8 cellular contexts compared by ENCODE assay signal in the genomic region with DNA sequence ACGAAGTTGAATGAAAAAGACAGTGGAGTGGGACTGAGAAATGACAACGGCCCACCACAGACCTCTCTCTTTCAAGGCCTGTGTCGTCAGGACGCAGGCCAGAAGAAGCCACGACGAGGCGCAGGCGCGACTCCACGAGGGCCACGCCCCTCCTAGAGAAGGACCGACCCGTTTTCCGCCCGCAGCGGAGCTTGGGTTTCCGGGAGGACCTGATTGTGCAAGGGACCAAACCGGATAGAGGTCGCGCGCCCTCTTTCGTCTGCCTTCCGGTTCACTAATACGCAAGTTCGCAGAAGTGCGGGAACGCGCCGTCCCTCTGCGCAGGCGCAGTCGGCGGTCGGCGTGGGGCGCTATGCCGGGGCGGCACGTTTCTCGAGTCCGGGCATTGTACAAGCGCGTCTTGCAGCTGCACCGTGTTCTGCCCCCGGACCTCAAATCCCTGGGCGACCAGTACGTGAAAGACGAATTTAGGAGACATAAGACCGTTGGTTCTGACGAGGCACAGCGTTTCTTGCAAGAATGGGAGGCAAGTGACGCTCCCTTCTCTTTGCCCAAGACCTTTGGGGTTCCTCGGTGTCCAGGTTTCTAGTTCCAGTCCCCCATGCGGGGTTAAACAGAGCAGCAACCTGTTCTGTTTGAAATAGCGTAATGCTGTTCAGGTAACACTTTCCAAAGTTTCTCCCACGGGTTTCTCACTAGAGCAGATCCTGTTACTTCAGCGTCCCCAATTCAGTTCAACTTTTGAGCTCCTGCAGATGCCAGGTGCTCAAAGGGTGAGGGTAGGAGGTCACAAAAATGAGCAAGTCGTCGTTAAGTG. TPM values are rescaled to one million over a fixed set of nuclear protein-coding genes. Genes with fewer than 3 reads are reported as not detected.
DNase-seq lines count a peak whose midpoint lies in the region; ATAC-seq, FAIRE-seq and TF ChIP-seq lines count a peak whose summit lies in the region.

Gene SDHAF3, plus strand, starts transcription at position 327 of the 817 bp plus-strand sequence. Its CDS starts 26 bp downstream, at position 353.

- H3K27ac Mint-ChIP-seq in activated naive CD8-positive, alpha-beta T cell treated with anti-CD3 and anti-CD28 coated beads, Interleukin-2, amount 10 ng/mL, durations not matched to agents 7 days and 5 days: peak within 1 kb of the TSS; percentile 93

- peaks cover 5 to 16% (median 9%) of the 10 kb centered on the region in 3 donors for H3K4me1 ChIP-seq in pancreas
- H3K4me1 ChIP-seq in tibial nerve: peaks cover 0 to 22% (median 15%) of the 10 kb centered on the region in 4 donors

- H3K27me3 ChIP-seq in SU-DHL-6 (ENCODE audit: low read length) (no peaks in the 10 kb centered on the region), pancreas (no peaks in the 10 kb centered on the region), tibial nerve (no peaks in the 10 kb centered on the region)

- no peaks in the 10 kb centered on the region for H3K9me2 ChIP-seq in SU-DHL-6 (replicated peaks; ENCODE audit: insufficient read depth, low read length)

- H3F3A ChIP-seq in SU-DHL-6 (ENCODE audit: insufficient read depth): peaks cover 38% of the 10 kb centered on the region

- peak within 1 kb of the TSS; percentile 88 for H3K9ac ChIP-seq in SU-DHL-6 (ENCODE audit: low read length)

- peak; percentile 95 for DNase-seq in NCI-H128 (lab: John Stamatoyannopoulos, UW; ENCODE audit: unreplicated experiment)
- DNase-seq in activated naive CD8-positive, alpha-beta T cell treated with anti-CD3 and anti-CD28 coated beads, Interleukin-2, amount 10 ng/mL, durations not matched to agents 7 days and 5 days: peak; percentile 98
- peak; percentile 98 for DNase-seq in Right ventricle myocardium inferior (ENCODE audit: missing footprints)
- DNase-seq in pancreas: peak; percentile 96 to 100 (median 98)
- peak; percentile 91 to 92 for DNase-seq in tibial nerve (ENCODE audit: low spot score in 2 of 2)

- H3K4me3 Mint-ChIP-seq in activated naive CD8-positive, alpha-beta T cell treated with anti-CD3 and anti-CD28 coated beads, Interleukin-2, amount 10 ng/mL, durations not matched to agents 7 days and 5 days: peak within 1 kb of the TSS; percentile 92

- peaks cover 8% of the 10 kb centered on the region; the same call in 1 of the 2 replicates for H3K36me3 ChIP-seq in SU-DHL-6 (ENCODE audit: low read length)
- H3K36me3 ChIP-seq in pancreas: no peaks in the 10 kb centered on the region
- H3K36me3 ChIP-seq in tibial nerve: no peaks in the 10 kb centered on the region

- H4K20me1 ChIP-seq in SU-DHL-6 (ENCODE audit: low read depth, low read length): no peaks in the 10 kb centered on the region

- H3K4me2 ChIP-seq in SU-DHL-6 (ENCODE audit: low read depth, low read length, poor library complexity, severe bottlenecking): peak within 1 kb of the TSS; percentile 97

- H3K9me3 ChIP-seq in SU-DHL-6 (ENCODE audit: insufficient read depth, low read length) (peaks cover 7% of the 10 kb centered on the region; the same call in 1 of the 2 replicates), pancreas (no peaks in the 10 kb centered on the region), tibial nerve (no peaks in the 10 kb centered on the region)

- POLR2A ChIA-PET in activated naive CD8-positive, alpha-beta T cell treated with anti-CD3 and anti-CD28 coated beads, Interleukin-2, amount 10 ng/mL, durations not matched to agents 7 days and 5 days (lab: Charles Lee): interaction anchor here (1.0 to 2.0 kb wide), 3 partner anchors 17 to 1085 kb away, joined by 3 to 8 read pairs (median 4); partner anchors contain the start of gene ASNS

- H3K27me3 Mint-ChIP-seq in activated naive CD8-positive, alpha-beta T cell treated with anti-CD3 and anti-CD28 coated beads, Interleukin-2, amount 10 ng/mL, durations not matched to agents 7 days and 5 days: no peaks in the 10 kb centered on the region

- H2AFZ ChIP-seq in SU-DHL-6 (ENCODE audit: low read depth, low read length, severe bottlenecking): peak within 1 kb of the TSS; percentile 83

- peaks cover 26% of the 10 kb centered on the region for H3K4me1 Mint-ChIP-seq in activated naive CD8-positive, alpha-beta T cell treated with anti-CD3 and anti-CD28 coated beads, Interleukin-2, amount 10 ng/mL, durations not matched to agents 7 days and 5 days

- intact Hi-C loops in Right ventricle myocardium inferior (cut with DNase I) (no loop called here), pancreas (cut with DNase I) (no loop called here)

- FAIRE-seq in pancreas (lab: Jason Lieb, UNC): peak; percentile 13

- peaks cover 19% of the 10 kb centered on the region for H3K36me3 Mint-ChIP-seq in activated naive CD8-positive, alpha-beta T cell treated with anti-CD3 and anti-CD28 coated beads, Interleukin-2, amount 10 ng/mL, durations not matched to agents 7 days and 5 days

- H3K27ac ChIP-seq in SU-DHL-6 (ENCODE audit: low read depth, low read length) (peak within 1 kb of the TSS; percentile 77), pancreas (peak within 1 kb of the TSS; percentile 25 to 85 (median 64)), tibial nerve (peak within 1 kb of the TSS; percentile 2 to 86 (median 72))

- peak; percentile 90 to 95 for TF ChIP-seq EP300 in tibial nerve (IDR thresholded peaks at IDR 0.05)

- ATAC-seq in HG02678 (IDR thresholded peaks at IDR 0.05; ENCODE audit: unreplicated experiment): peak; percentile 92
- peak; percentile 93 for ATAC-seq in activated naive CD8-positive, alpha-beta T cell treated with anti-CD3 and anti-CD28 coated beads, Interleukin-2, amount 10 ng/mL, durations not matched to agents 7 days and 5 days (ENCODE audit: low read depth)
- ATAC-seq in Right ventricle myocardium inferior: peak; percentile 100
- peak; percentile 98 to 100 (median 100) for ATAC-seq in pancreas

- H3K79me2 ChIP-seq in SU-DHL-6 (ENCODE audit: insufficient read depth, low read length): peaks cover 49% of the 10 kb centered on the region

- TF ChIP-seq POLR2A in tibial nerve (IDR thresholded peaks at IDR 0.05): peak; percentile 38 to 64

- WGBS in pancreas, 2 donors: 0 to 1% methylated on average over 59 of the region's 59 CpGs
- 2% methylated on average over 40 to 42 of the region's 59 CpGs for WGBS in tibial nerve, 2 donors

- H3K9me3 Mint-ChIP-seq in activated naive CD8-positive, alpha-beta T cell treated with anti-CD3 and anti-CD28 coated beads, Interleukin-2, amount 10 ng/mL, durations not matched to agents 7 days and 5 days: no peaks in the 10 kb centered on the region

- 0 out of 3 replicates have a peak, but pooled peaks have one; percentile 14 for TF ChIP-seq CTCF in GM12872 (IDR thresholded peaks at IDR 0.05; ENCODE audit: insufficient read depth, low read depth, low read length)
- no peak for TF ChIP-seq CTCF in SU-DHL-6 (IDR thresholded peaks at IDR 0.05; ENCODE audit: insufficient read depth, low read length, poor library complexity, severe bottlenecking)
- TF ChIP-seq CTCF in pancreas (IDR thresholded peaks at IDR 0.05): no peak
- TF ChIP-seq CTCF in tibial nerve (IDR thresholded peaks at IDR 0.05): peak in 3 of 5 experiments; percentile 9 to 39 (median 28)

- H3K4me3 ChIP-seq in SU-DHL-6 (ENCODE audit: insufficient read depth, low read length, poor library complexity, severe bottlenecking) (peak within 1 kb of the TSS; percentile 95), pancreas (peak within 1 kb of the TSS; percentile 40 to 78 (median 57)), tibial nerve (peak within 1 kb of the TSS; percentile 42 to 80 (median 68))

RNA-seq across cellular contexts. Expression of gene SDHAF3, which starts in this region (rescaled TPM):
- 10 to 100 TPM; 20.8 to 22.3 TPM for total RNA-seq in activated naive CD8-positive, alpha-beta T cell treated with anti-CD3 and anti-CD28 coated beads, Interleukin-2, amount 10 ng/mL, durations not matched to agents 7 days and 5 days
- 24.6 TPM for total RNA-seq in Right ventricle myocardium inferior
- 1 to 10 TPM; 6.0 to 8.6 (median 7.0) TPM for total RNA-seq in pancreas
- polyA plus RNA-seq in pancreas: 1 to 10 TPM; 3.4 to 6.0 TPM
- 10 to 100 TPM in 3 of 4 donors, 1 to 10 TPM in 1; 9.6 to 16.7 (median 14.4) TPM for total RNA-seq in tibial nerve

Comparison
In these comparisons a context has a peak if more than half of its experiments do, and no peak if none do; other contexts are left out.
1. Peak in every context shown above with its lines: DNase-seq, ATAC-seq, H3K4me3 ChIP-seq and H3K27ac ChIP-seq.
2. CTCF ChIP-seq: peak in GM12872 (single experiment) and tibial nerve (3 of 5); none in SU-DHL-6 (single experiment) and pancreas (0 of 4).